1 cellular context compared by ENCODE assay signal in the genomic region with DNA sequence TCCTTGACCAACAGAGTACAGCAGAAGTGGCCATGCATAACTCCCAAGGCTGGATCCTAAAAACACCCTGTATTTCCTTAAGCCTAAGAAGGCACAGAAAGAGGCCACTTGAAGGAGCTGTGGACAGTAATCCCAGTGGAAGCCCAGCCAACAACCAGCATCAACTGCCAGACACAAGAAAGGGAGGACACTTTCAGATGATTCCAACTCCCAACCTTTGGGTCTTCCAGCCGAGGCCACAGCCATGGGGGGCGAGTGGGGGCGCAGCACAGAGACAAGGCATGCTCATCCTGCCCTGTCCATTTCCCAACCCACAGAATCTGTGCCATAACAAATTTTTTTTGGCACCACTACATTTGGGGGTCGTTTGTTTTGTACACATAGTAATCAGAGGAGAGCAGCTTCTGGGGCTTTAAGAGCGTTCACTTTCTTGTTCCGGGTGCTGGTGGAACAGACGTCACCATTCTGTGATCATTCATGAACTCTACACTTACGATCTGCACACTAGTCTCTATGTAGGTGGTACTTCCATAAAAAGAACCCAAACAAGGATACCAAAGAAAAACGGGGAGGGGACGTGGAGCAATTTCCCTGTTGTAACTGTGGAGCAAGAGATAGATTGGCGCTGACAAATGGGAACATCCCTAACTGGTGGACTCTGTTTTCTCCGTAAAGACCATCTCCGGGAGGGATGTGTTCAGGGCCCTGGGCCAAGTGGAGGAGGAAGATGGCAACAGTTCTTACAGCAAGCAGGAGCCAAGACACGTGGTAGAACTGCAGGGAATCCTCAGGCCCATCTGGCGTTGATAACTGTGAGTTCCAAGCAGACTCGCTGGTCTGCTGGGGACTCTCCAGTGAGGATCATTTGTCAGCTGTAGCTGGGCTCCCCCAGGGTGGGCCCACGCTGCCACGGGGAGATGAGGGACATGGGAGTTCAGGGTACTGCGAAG.
TF ChIP-seq lines count a peak whose summit lies in the region.

No MANE protein-coding gene starts in this region.

TF ChIP-seq in IMR-90, 13 proteins besides CTCF, POLR2A, EP300 and RAD21:
- TF ChIP-seq MXI1 (IDR thresholded peaks at IDR 0.05; ENCODE audit: borderline replicate concordance, low read depth, low read length) (peak; percentile 8; the same call in 1 of the 2 replicates), MAZ (IDR thresholded peaks at IDR 0.05; ENCODE audit: borderline replicate concordance, low read depth, low read length) (no peak), SMC3 (IDR thresholded peaks at IDR 0.05; ENCODE audit: low read depth, low read length) (no peak)
